Comparison of ENCODE assay signal across 8 cellular contexts in genomic region chr19:51704601-51705000, GRCh38. TPM values are rescaled to one million over a fixed set of nuclear protein-coding genes. Genes with fewer than 3 reads are reported as not detected.
DNase-seq lines count a peak whose midpoint lies in the region; ATAC-seq, FAIRE-seq and TF ChIP-seq lines count a peak whose summit lies in the region.

No MANE protein-coding gene starts in this region.

- H3K27me3 ChIP-seq in right lobe of liver (no peaks in the 10 kb centered on the region), thoracic aorta (replicated peaks; ENCODE audit: insufficient read depth) (no peaks in the 10 kb centered on the region)

- TF ChIP-seq CTCF in astrocyte of the spinal cord (IDR thresholded peaks at IDR 0.05; ENCODE audit: low read depth, low read length) = no peak
- TF ChIP-seq CTCF in right lobe of liver (IDR thresholded peaks at IDR 0.05) = no peak
- no peak for TF ChIP-seq CTCF in thoracic aorta (IDR thresholded peaks at IDR 0.05)

- peak overlapping the region; percentile 83 for H3K4me3 Mint-ChIP-seq in activated CD8-positive, alpha-beta memory T cell treated with anti-CD3 and anti-CD28 coated beads, Interleukin-2, amount 10 ng/mL, durations not matched to agents 7 days and 5 days

- no peak for FAIRE-seq in GM12891 (lab: Jason Lieb, UNC)

- in situ Hi-C loops in astrocyte of the spinal cord (cut with HindIII; ENCODE audit: low sequenced_read_pairs) = no loop called here

- WGBS in right lobe of liver (ENCODE audit: insufficient coverage, low coverage, low lambda C conversion rate, missing lambda C conversion rate) = 46% methylated on average over 4 of the region's 5 CpGs

- peak overlapping the region; percentile 52 to 88 (median 70) for H3K27ac ChIP-seq in right lobe of liver
- H3K27ac ChIP-seq in thoracic aorta = peak overlapping the region; percentile 89 to 91

- H3K4me1 Mint-ChIP-seq in activated CD8-positive, alpha-beta memory T cell treated with anti-CD3 and anti-CD28 coated beads, Interleukin-2, amount 10 ng/mL, durations not matched to agents 7 days and 5 days = peaks cover 15% of the 10 kb centered on the region

- peaks cover 10% of the 10 kb centered on the region for H3K27me3 Mint-ChIP-seq in activated CD8-positive, alpha-beta memory T cell treated with anti-CD3 and anti-CD28 coated beads, Interleukin-2, amount 10 ng/mL, durations not matched to agents 7 days and 5 days

- no peak for ATAC-seq in activated CD8-positive, alpha-beta memory T cell treated with anti-CD3 and anti-CD28 coated beads, Interleukin-2, amount 10 ng/mL, durations not matched to agents 7 days and 5 days
- no peak for ATAC-seq in right lobe of liver
- no peak for ATAC-seq in thoracic aorta (ENCODE audit: insufficient number of reproducible peaks, low FRiP score, low read depth)
- no peak for ATAC-seq in HG03439 (IDR thresholded peaks at IDR 0.05; ENCODE audit: unreplicated experiment)

- CTCF ChIA-PET in activated CD8-positive, alpha-beta memory T cell treated with anti-CD3 and anti-CD28 coated beads, Interleukin-2, amount 10 ng/mL, durations not matched to agents 7 days and 5 days (lab: Charles Lee) = interaction anchor here (0.8 to 2.5 kb wide), 7 partner anchors 14 to 283 kb away, joined by 3 to 12 read pairs (median 5); no protein-coding TSS in a partner anchor

- H3K9me3 Mint-ChIP-seq in activated CD8-positive, alpha-beta memory T cell treated with anti-CD3 and anti-CD28 coated beads, Interleukin-2, amount 10 ng/mL, durations not matched to agents 7 days and 5 days (ENCODE audit: low read depth) = peaks cover 6% of the 10 kb centered on the region

- peak overlapping the region; percentile 56 for H3K4me3 ChIP-seq in astrocyte of the spinal cord (ENCODE audit: low read depth, low read length)
- H3K4me3 ChIP-seq in right lobe of liver = peak overlapping the region; percentile 48 to 62 (median 52)
- H3K4me3 ChIP-seq in thoracic aorta = peak overlapping the region; percentile 82

- intact Hi-C loops in right lobe of liver (cut with DNase I) = no loop called here

- no peaks in the 10 kb centered on the region for H3K36me3 ChIP-seq in right lobe of liver
- H3K36me3 ChIP-seq in thoracic aorta = no peaks in the 10 kb centered on the region

- H3K9me3 ChIP-seq in right lobe of liver (no peaks in the 10 kb centered on the region), thoracic aorta (no peaks in the 10 kb centered on the region)

- peaks cover 15% of the 10 kb centered on the region for H3K36me3 Mint-ChIP-seq in activated CD8-positive, alpha-beta memory T cell treated with anti-CD3 and anti-CD28 coated beads, Interleukin-2, amount 10 ng/mL, durations not matched to agents 7 days and 5 days

- DNase-seq in activated CD8-positive, alpha-beta memory T cell treated with anti-CD3 and anti-CD28 coated beads, Interleukin-2, amount 10 ng/mL, durations not matched to agents 7 days and 5 days = no peak
- no peak for DNase-seq in activated CD8-positive, alpha-beta memory T cell treated with anti-CD3 and anti-CD28 coated beads, Interleukin-2, amount 50 U/mL, for 4 hours
- no peak for DNase-seq in astrocyte of the spinal cord (ENCODE audit: low read depth, low spot score)
- DNase-seq in right lobe of liver = peak in 1 of 3 donors; percentile 50
- DNase-seq in thoracic aorta (ENCODE audit: low spot score) = no peak
- no peak for DNase-seq in GM12891 (ENCODE audit: insufficient read length, low spot score)
- DNase-seq in effector CD4-positive, alpha-beta T cell = no peak

- H3K4me1 ChIP-seq in right lobe of liver (no peaks in the 10 kb centered on the region), thoracic aorta (ENCODE audit: control insufficient read depth in 1 of 2, low read depth in 2 of 2) (peaks cover 15 to 35% of the 10 kb centered on the region in 2 donors)

- TF ChIP-seq POLR2A in right lobe of liver (IDR thresholded peaks at IDR 0.05) (no peak), GM12891 (IDR thresholded peaks at IDR 0.05; ENCODE audit: low read depth, low read length) (no peak)

- H3K27ac Mint-ChIP-seq in activated CD8-positive, alpha-beta memory T cell treated with anti-CD3 and anti-CD28 coated beads, Interleukin-2, amount 10 ng/mL, durations not matched to agents 7 days and 5 days = peak overlapping the region; percentile 89

TF ChIP-seq in GM12891, 5 proteins besides CTCF, POLR2A, EP300 and RAD21:
- TF ChIP-seq TAF1 (IDR thresholded peaks at IDR 0.05; ENCODE audit: low read depth, low read length) (no peak), PAX5 (IDR thresholded peaks at IDR 0.05; ENCODE audit: insufficient read depth, low read length, severe bottlenecking) (no peak), POU2F2 (IDR thresholded peaks at IDR 0.05; ENCODE audit: low read depth, low read length) (no peak), SPI1 (IDR thresholded peaks at IDR 0.05; ENCODE audit: low read depth, low read length) (no peak), POLR2AphosphoS5 (IDR thresholded peaks at IDR 0.05; ENCODE audit: low read depth, low read length) (no peak)

RNA-seq across cellular contexts. Expression of gene SPACA6, which starts 11.5 kb away (rescaled TPM):
- total RNA-seq in activated CD8-positive, alpha-beta memory T cell treated with anti-CD3 and anti-CD28 coated beads, Interleukin-2, amount 10 ng/mL, durations not matched to agents 7 days and 5 days = 1 to 10 TPM; 2.3 to 2.6 TPM
- total RNA-seq in right lobe of liver (1 to 10 TPM in 5 of 6 experiments, under 1 TPM in 1; 0.98 to 4.7 (median 2.3) TPM), thoracic aorta (10 to 100 TPM; 24.1 to 72.4 TPM)
- 2.9 TPM for polyA plus RNA-seq in GM12891 (2012; ENCODE audit: low read depth, missing spikeins)

RNA-seq across cellular contexts. Expression of gene HAS1, which starts 19.2 kb away (rescaled TPM):
- not detected for total RNA-seq in activated CD8-positive, alpha-beta memory T cell treated with anti-CD3 and anti-CD28 coated beads, Interleukin-2, amount 10 ng/mL, durations not matched to agents 7 days and 5 days
- total RNA-seq in right lobe of liver (not detected), thoracic aorta (10 to 100 TPM in 1 of 2 donors, 1 to 10 TPM in 1; 1.6 to 74.8 TPM)
- polyA plus RNA-seq in GM12891 (2012; ENCODE audit: low read depth, missing spikeins) = not detected

RNA-seq across cellular contexts. Expression of gene FPR1, which starts 47.1 kb away (rescaled TPM):
- not detected for total RNA-seq in activated CD8-positive, alpha-beta memory T cell treated with anti-CD3 and anti-CD28 coated beads, Interleukin-2, amount 10 ng/mL, durations not matched to agents 7 days and 5 days
- total RNA-seq in right lobe of liver (1 to 10 TPM; 1.1 to 9.0 (median 5.2) TPM), thoracic aorta (10 to 100 TPM; 30.2 to 39.3 TPM)
- polyA plus RNA-seq in GM12891 (2012; ENCODE audit: low read depth, missing spikeins) = not detected

RNA-seq across cellular contexts. Expression of gene FPR2, which starts 56.4 kb away (rescaled TPM):
- total RNA-seq in activated CD8-positive, alpha-beta memory T cell treated with anti-CD3 and anti-CD28 coated beads, Interleukin-2, amount 10 ng/mL, durations not matched to agents 7 days and 5 days = not detected
- total RNA-seq in right lobe of liver (1 to 10 TPM in 3 of 6 experiments, under 1 TPM in 3; 0.75 to 1.6 (median 1.1) TPM), thoracic aorta (1 to 10 TPM; 2.2 to 5.9 TPM)
- not detected for polyA plus RNA-seq in GM12891 (2012; ENCODE audit: low read depth, missing spikeins)

RNA-seq across cellular contexts. Expression of gene SIGLEC14, which starts 58.0 kb away (rescaled TPM):
- under 1 TPM in 1 of 2 experiments, not detected in 1; 0.91 TPM for total RNA-seq in activated CD8-positive, alpha-beta memory T cell treated with anti-CD3 and anti-CD28 coated beads, Interleukin-2, amount 10 ng/mL, durations not matched to agents 7 days and 5 days
- total RNA-seq in right lobe of liver = 1 to 10 TPM in 4 of 6 experiments, not detected in 2; 2.9 to 6.1 (median 3.4) TPM
- 10 to 100 TPM in 1 of 2 donors, 1 to 10 TPM in 1; 4.6 to 12.6 TPM for total RNA-seq in thoracic aorta
- not detected for polyA plus RNA-seq in GM12891 (2012; ENCODE audit: low read depth, missing spikeins)

Comparison
In these comparisons a context has a peak if more than half of its experiments do, and no peak if none do; other contexts are left out.
1. RNA of gene SPACA6, which starts 11.5 kb away (total RNA-seq): 24.1 to 72.4 TPM in thoracic aorta; 2.3 to 2.6 TPM in activated CD8-positive, alpha-beta memory T cell treated with anti-CD3 and anti-CD28 coated beads, Interleukin-2, amount 10 ng/mL, durations not matched to agents 7 days and 5 days and 0.98 to 4.7 TPM in right lobe of liver; every median in the first group is over 4 times any median in the second.
2. Peak in every context shown above with its lines, with median percentiles within 50 percentile points of each other: H3K4me3 ChIP-seq.